In genomic region chr1:33736496-33736895, GRCh38 we compare ENCODE assay signal across 21 cellular contexts.
"Had no signal": no experiment of that assay in that cellular context is flagged by ENCODE, and none has a peak within 500 bp of the region (broad histone marks: within the 10 kb centered on the region; RNA-seq: fewer than 3 reads in every experiment).

No MANE protein-coding gene starts in this region.

- H3K4me3 Mint-ChIP-seq: IgD-negative memory B cell, T-cell had no signal

- H3K27ac Mint-ChIP-seq: IgD-negative memory B cell, T-cell had no signal

- H3K36me3 Mint-ChIP-seq: IgD-negative memory B cell, T-cell had no signal

- H3K4me1 Mint-ChIP-seq: IgD-negative memory B cell, T-cell had no signal

- ATAC-seq: K562, T-cell had no signal

- H3K9me3 Mint-ChIP-seq: T-cell had no signal

- DNase-seq: Kasumi-1, MV-4-11, NCI-H1048, NCI-H1105, NCI-H1436 treated with DMSO at 0.1 percent for 48 hours, NCI-H1694, NCI-H187 treated with DMSO at 0.1 percent for 48 hours, NCI-H2029 treated with DMSO at 0.1 percent for 48 hours, NCI-H2171, NCI-H226, NCI-H446, NCI-H510A, NCI-H526 treated with DMSO at 0.1 percent for 48 hours, NCI-H748 treated with DMSO at 0.1 percent for 48 hours, Right ventricle myocardium superior, RPMI8226, SK-N-SH, SW 1271, T-cell had no signal
